ENCODE assay signal across 8 cellular contexts in genomic region chr7:22173884-22174573, GRCh38.
DNase-seq lines count a peak whose midpoint lies in the region; ATAC-seq and TF ChIP-seq lines count a peak whose summit lies in the region.

No MANE protein-coding gene starts in this region.

- peak overlapping the region; percentile 73 for H3K27ac Mint-ChIP-seq in activated T-helper 2 cell treated with anti-CD3 and anti-CD28 coated beads, Interferon-gamma antibody, Interleukin-2, Interleukin-4, amounts not matched to agents 10 μg/mL and 5 μg/mL and 100 μg/mL, durations not matched to agents 14 hours and 24 hours and 36 hours
- H3K27ac Mint-ChIP-seq in mesothelial cell of epicardium (no peak overlapping the region), chondrocyte (ENCODE audit: unreplicated experiment) (no peak overlapping the region)

- TF ChIP-seq CTCF in GM06990 (IDR thresholded peaks at IDR 0.05; ENCODE audit: insufficient read depth, low read length, poor library complexity, severe bottlenecking) (no peak), sigmoid colon (IDR thresholded peaks at IDR 0.05) (no peak), mesothelial cell of epicardium (IDR thresholded peaks at IDR 0.05; ENCODE audit: unreplicated experiment) (no peak), chondrocyte (IDR thresholded peaks at IDR 0.05) (no peak)

- intact Hi-C loops in activated T-helper 2 cell treated with anti-CD3 and anti-CD28 coated beads, Interferon-gamma antibody, Interleukin-2, Interleukin-4, amounts not matched to agents 10 μg/mL and 5 μg/mL and 100 μg/mL, durations not matched to agents 14 hours and 24 hours and 36 hours (cut with micrococcal nuclease): loop anchor here (5.0 to 10.0 kb wide), 2 partner anchors 229 to 273 kb away; partner anchors contain the start of gene CDCA7L
- intact Hi-C loops in sigmoid colon (cut with DNase I): no loop called here

- H3K36me3 Mint-ChIP-seq in activated T-helper 2 cell treated with anti-CD3 and anti-CD28 coated beads, Interferon-gamma antibody, Interleukin-2, Interleukin-4, amounts not matched to agents 10 μg/mL and 5 μg/mL and 100 μg/mL, durations not matched to agents 14 hours and 24 hours and 36 hours (ENCODE audit: low read depth): peaks cover 8% of the 10 kb centered on the region
- H3K36me3 Mint-ChIP-seq in mesothelial cell of epicardium: no peaks in the 10 kb centered on the region
- peaks cover 2% of the 10 kb centered on the region for H3K36me3 Mint-ChIP-seq in chondrocyte (ENCODE audit: low read depth)

- H3K9me3 ChIP-seq in sigmoid colon: no peaks in the 10 kb centered on the region

- ATAC-seq in GM19452 (IDR thresholded peaks at IDR 0.05; ENCODE audit: unreplicated experiment) (peak; percentile 95), HG03432 (IDR thresholded peaks at IDR 0.05; ENCODE audit: unreplicated experiment) (peak; percentile 98)

- DNase-seq in GM06990 (ENCODE audit: extremely low read depth, insufficient read length): peak; percentile 37
- peak; percentile 49 for DNase-seq in activated T-helper 2 cell treated with anti-CD3 and anti-CD28 coated beads, Interferon-gamma antibody, Interleukin-2, Interleukin-4, amounts not matched to agents 10 μg/mL and 5 μg/mL and 100 μg/mL, durations not matched to agents 14 hours and 24 hours and 36 hours (ENCODE audit: low spot score)
- DNase-seq in sigmoid colon: no peak
- no peak for DNase-seq in mesothelial cell of epicardium (ENCODE audit: low spot score in 2 of 2, unreplicated experiment in 2 of 2)
- DNase-seq in chondrocyte (ENCODE audit: low spot score): no peak
- no peak for DNase-seq in activated CD8-positive, alpha-beta memory T cell treated with anti-CD3 and anti-CD28 coated beads, Interleukin-2, amount 50 U/mL, for 48 hours

- no peaks in the 10 kb centered on the region for H3K4me1 ChIP-seq in sigmoid colon

- no peak overlapping the region for H3K27ac ChIP-seq in sigmoid colon

- H3K36me3 ChIP-seq in GM06990 (ENCODE audit: control insufficient read depth, insufficient read depth, low read length): no peaks in the 10 kb centered on the region; the same call in 1 of the 2 replicates
- no peaks in the 10 kb centered on the region for H3K36me3 ChIP-seq in sigmoid colon

- H3K4me3 ChIP-seq in GM06990 (replicated peaks; ENCODE audit: low read depth, low read length): peak overlapping the region; percentile 27
- H3K4me3 ChIP-seq in sigmoid colon: no peak overlapping the region

- H3K4me1 Mint-ChIP-seq in activated T-helper 2 cell treated with anti-CD3 and anti-CD28 coated beads, Interferon-gamma antibody, Interleukin-2, Interleukin-4, amounts not matched to agents 10 μg/mL and 5 μg/mL and 100 μg/mL, durations not matched to agents 14 hours and 24 hours and 36 hours (ENCODE audit: low read depth): peaks cover 19% of the 10 kb centered on the region
- H3K4me1 Mint-ChIP-seq in mesothelial cell of epicardium (no peaks in the 10 kb centered on the region), chondrocyte (ENCODE audit: low read depth) (no peaks in the 10 kb centered on the region)

- peak overlapping the region; percentile 53 for H3K4me3 Mint-ChIP-seq in activated T-helper 2 cell treated with anti-CD3 and anti-CD28 coated beads, Interferon-gamma antibody, Interleukin-2, Interleukin-4, amounts not matched to agents 10 μg/mL and 5 μg/mL and 100 μg/mL, durations not matched to agents 14 hours and 24 hours and 36 hours (ENCODE audit: low read depth)
- H3K4me3 Mint-ChIP-seq in mesothelial cell of epicardium: no peak overlapping the region
- no peak overlapping the region for H3K4me3 Mint-ChIP-seq in chondrocyte (ENCODE audit: unreplicated experiment)

- WGBS in sigmoid colon, 2 donors: 66 to 88% methylated on average over 4 of the region's 4 CpGs

- H3K27me3 ChIP-seq in GM06990 (replicated peaks; ENCODE audit: control insufficient read depth, insufficient read depth, low read length): no peaks in the 10 kb centered on the region
- H3K27me3 ChIP-seq in sigmoid colon: no peaks in the 10 kb centered on the region

- no peaks in the 10 kb centered on the region for H3K9me3 Mint-ChIP-seq in activated T-helper 2 cell treated with anti-CD3 and anti-CD28 coated beads, Interferon-gamma antibody, Interleukin-2, Interleukin-4, amounts not matched to agents 10 μg/mL and 5 μg/mL and 100 μg/mL, durations not matched to agents 14 hours and 24 hours and 36 hours
- no peaks in the 10 kb centered on the region for H3K9me3 Mint-ChIP-seq in mesothelial cell of epicardium
- no peaks in the 10 kb centered on the region for H3K9me3 Mint-ChIP-seq in chondrocyte (ENCODE audit: low read depth)

- no peak for TF ChIP-seq POLR2A in sigmoid colon (IDR thresholded peaks at IDR 0.05)

- TF ChIP-seq EP300 in sigmoid colon (IDR thresholded peaks at IDR 0.05): no peak

- peaks cover 3% of the 10 kb centered on the region for H3K27me3 Mint-ChIP-seq in activated T-helper 2 cell treated with anti-CD3 and anti-CD28 coated beads, Interferon-gamma antibody, Interleukin-2, Interleukin-4, amounts not matched to agents 10 μg/mL and 5 μg/mL and 100 μg/mL, durations not matched to agents 14 hours and 24 hours and 36 hours (ENCODE audit: low read depth)
- H3K27me3 Mint-ChIP-seq in mesothelial cell of epicardium (ENCODE audit: low read depth) (no peaks in the 10 kb centered on the region), chondrocyte (ENCODE audit: low read depth) (peaks cover 2% of the 10 kb centered on the region)

Comparison
In these comparisons a context has a peak if more than half of its experiments do, and no peak if none do; other contexts are left out.
1. DNase-seq: peak in GM06990 (single experiment) and activated T-helper 2 cell treated with anti-CD3 and anti-CD28 coated beads, Interferon-gamma antibody, Interleukin-2, Interleukin-4, amounts not matched to agents 10 μg/mL and 5 μg/mL and 100 μg/mL, durations not matched to agents 14 hours and 24 hours and 36 hours (single experiment); none in sigmoid colon (single experiment), mesothelial cell of epicardium (0 of 2), chondrocyte (single experiment) and activated CD8-positive, alpha-beta memory T cell treated with anti-CD3 and anti-CD28 coated beads, Interleukin-2, amount 50 U/mL, for 48 hours (single experiment).